Comparison of ENCODE assay signal across 8 cellular contexts in the genomic region with DNA sequence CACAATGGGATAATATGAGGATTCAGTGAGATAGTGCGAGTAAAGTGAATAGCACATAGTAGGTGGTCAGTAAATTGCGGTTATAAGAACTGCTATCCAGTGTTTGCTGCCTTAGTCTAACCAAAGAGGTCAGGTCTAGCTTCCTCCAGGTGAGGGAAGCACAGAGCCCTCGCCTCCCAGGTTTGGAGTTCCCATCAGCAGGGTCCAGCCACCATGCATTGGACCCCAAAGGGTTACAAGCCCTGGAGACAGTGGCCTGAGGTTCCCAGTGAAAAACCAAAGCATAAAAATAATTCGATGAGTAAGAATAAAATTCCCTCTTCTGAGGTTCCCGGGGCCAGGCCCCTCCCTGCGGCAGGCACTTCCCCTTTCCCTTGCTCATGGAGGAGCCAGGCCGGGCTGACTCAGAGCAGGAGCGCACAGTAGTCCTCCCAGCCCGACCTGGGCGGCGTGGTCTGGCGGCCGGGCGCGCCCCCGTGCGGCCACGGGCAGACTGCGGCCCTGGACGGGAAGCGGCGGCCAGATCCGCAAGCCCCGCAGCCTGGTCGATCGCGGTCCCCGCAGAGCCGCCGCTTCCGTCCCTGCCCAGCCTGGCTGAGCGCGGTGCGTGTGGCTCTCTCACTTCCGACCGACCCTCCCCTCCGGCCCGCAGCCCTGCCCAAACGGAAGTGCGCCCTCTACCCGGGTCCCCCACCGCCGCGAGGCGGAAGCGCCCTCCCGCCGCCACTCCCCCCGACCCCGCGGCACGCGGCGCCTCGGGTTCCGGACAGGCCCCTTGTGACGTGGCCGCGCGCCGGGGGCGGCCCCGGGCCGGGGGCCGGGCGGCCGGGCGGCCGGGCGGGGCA. TPM values are rescaled to one million over a fixed set of nuclear protein-coding genes. Genes with fewer than 3 reads are reported as not detected.
DNase-seq lines count a peak whose midpoint lies in the region; ATAC-seq and TF ChIP-seq lines count a peak whose summit lies in the region.

TSS of gene SLC39A13 (plus strand) at position 845 of the 845 bp plus-strand sequence. CDS start 1,505 bp downstream, outside the sequence.

- peak; percentile 1 for TF ChIP-seq CTCF in epithelial cell of esophagus (IDR thresholded peaks at IDR 0.05; ENCODE audit: insufficient read depth, low read depth, low read length, missing control alignments)

- H3K27ac Mint-ChIP-seq in IgD-negative memory B cell = peak within 1 kb of the TSS; percentile 55 to 95 (median 94)

- H3K4me3 Mint-ChIP-seq in IgD-negative memory B cell = peak within 1 kb of the TSS; percentile 86 to 95 (median 94)

- no peaks in the 10 kb centered on the region for H3K9me3 Mint-ChIP-seq in IgD-negative memory B cell

- peaks cover 12 to 21% (median 13%) of the 10 kb centered on the region in 3 donors for H3K4me1 Mint-ChIP-seq in IgD-negative memory B cell

- peak within 1 kb of the TSS; percentile 73 for H3K4me3 ChIP-seq in epithelial cell of esophagus (ENCODE audit: low read length)

- H3K36me3 Mint-ChIP-seq in IgD-negative memory B cell = no peaks in the 10 kb centered on the region

- H3K27me3 Mint-ChIP-seq in IgD-negative memory B cell = no peaks in the 10 kb centered on the region

- peak; percentile 79 for ATAC-seq in GM21576 (IDR thresholded peaks at IDR 0.05; ENCODE audit: unreplicated experiment)

- DNase-seq in DMS153 treated with DMSO at 0.1 percent for 48 hours (lab: John Stamatoyannopoulos, UW; ENCODE audit: unreplicated experiment) (peak; percentile 69), OCI-M2 (lab: John Stamatoyannopoulos, UW; ENCODE audit: unreplicated experiment) (peak; percentile 47), activated T-cell treated with anti-CD3 and anti-CD28 coated beads for 4 hours (peak; percentile 88), epithelial cell of esophagus (ENCODE audit: low read depth) (peak; percentile 97), mucosa of gallbladder (ENCODE audit: low spot score) (peak; percentile 94)
- DNase-seq in stimulated activated CD8-positive, alpha-beta memory T cell treated with anti-CD3 and anti-CD28 coated beads, Interleukin-4, amount 100 ng/mL, for 24 hours (ENCODE audit: low read depth) = peak; percentile 87

RNA-seq across cellular contexts. Expression of gene SLC39A13, which starts in this region (rescaled TPM):
- 15.5 TPM for polyA plus RNA-seq in IgD-negative memory B cell
- 58.6 TPM for total RNA-seq in mucosa of gallbladder

Comparison
In these comparisons a context has a peak if more than half of its experiments do, and no peak if none do; other contexts are left out.
1. Peak in every context shown above with its lines: DNase-seq, ATAC-seq and H3K4me3 ChIP-seq.
2. DNase-seq: peak in every context shown above with its lines; median percentile 97 in epithelial cell of esophagus; 94 in mucosa of gallbladder; 88 in activated T-cell treated with anti-CD3 and anti-CD28 coated beads for 4 hours; 87 in stimulated activated CD8-positive, alpha-beta memory T cell treated with anti-CD3 and anti-CD28 coated beads, Interleukin-4, amount 100 ng/mL, for 24 hours; 69 in DMS153 treated with DMSO at 0.1 percent for 48 hours; 47 in OCI-M2.